ENCODE assay signal across 21 cellular contexts in genomic region chr6:112485140-112485539, GRCh38.
DNase-seq lines count a peak whose midpoint lies in the region; ATAC-seq, FAIRE-seq and TF ChIP-seq lines count a peak whose summit lies in the region.
"Had no signal": no experiment of that assay in that cellular context is flagged by ENCODE, and none has a peak within 500 bp of the region (broad histone marks: within the 10 kb centered on the region; RNA-seq: fewer than 3 reads in every experiment).

No MANE protein-coding gene starts in this region.

- no peak for ATAC-seq in SK-N-SH treated with all-trans-retinoic acid at 6 μM for 48 hours
- ATAC-seq in CD8-positive, alpha-beta T cell, result no peak

- no peaks in the 10 kb centered on the region for H3K9me2 ChIP-seq in SK-N-SH

- H3K9me3 Mint-ChIP-seq in neural progenitor cell, result peaks cover 16% of the 10 kb centered on the region
- peaks cover under 1% of the 10 kb centered on the region for H3K9me3 Mint-ChIP-seq in CD8-positive, alpha-beta T cell
- H3K9me3 Mint-ChIP-seq in activated CD4-positive, alpha-beta T cell treated with anti-CD3 and anti-CD28 coated beads, Interleukin-2, amount 10 ng/mL, durations not matched to agents 7 days and 5 days, result no peaks in the 10 kb centered on the region

- POLR2A ChIA-PET in SK-N-SH (lab: Yijun Ruan, JAX), result no interaction called here
- POLR2A ChIA-PET in CD8-positive, alpha-beta T cell (lab: Charles Lee), result no interaction called here
- POLR2A ChIA-PET in activated CD4-positive, alpha-beta T cell treated with anti-CD3 and anti-CD28 coated beads, Interleukin-2, amount 10 ng/mL, durations not matched to agents 7 days and 5 days (lab: Charles Lee), result no interaction called here

- H3K36me3 Mint-ChIP-seq in neural progenitor cell, result peaks cover 2% of the 10 kb centered on the region
- no peaks in the 10 kb centered on the region for H3K36me3 Mint-ChIP-seq in CD8-positive, alpha-beta T cell
- no peaks in the 10 kb centered on the region for H3K36me3 Mint-ChIP-seq in activated CD4-positive, alpha-beta T cell treated with anti-CD3 and anti-CD28 coated beads, Interleukin-2, amount 10 ng/mL, durations not matched to agents 7 days and 5 days (ENCODE audit: low read depth)

- FAIRE-seq in endometrium (lab: Jason Lieb, UNC), result peak; percentile 69
- FAIRE-seq: GM18507, HTR-8/SVneo had no signal

- H3K4me3 ChIP-seq in SK-N-SH (ENCODE audit: low read depth in 2 of 2, low read length in 1 of 2) (no peak overlapping the region), neural progenitor cell (no peak overlapping the region)
- H3K4me3 ChIP-seq in CD8-positive, alpha-beta T cell (ENCODE audit: low read depth, low read length), result no peak overlapping the region
- H3K4me3 ChIP-seq: MG63 had no signal

- H3K4me3 Mint-ChIP-seq in neural progenitor cell, result no peak overlapping the region
- no peak overlapping the region for H3K4me3 Mint-ChIP-seq in CD8-positive, alpha-beta T cell
- no peak overlapping the region for H3K4me3 Mint-ChIP-seq in activated CD4-positive, alpha-beta T cell treated with anti-CD3 and anti-CD28 coated beads, Interleukin-2, amount 10 ng/mL, durations not matched to agents 7 days and 5 days

- CTCF ChIA-PET in SK-N-SH (lab: Yijun Ruan, JAX), result interaction anchor here (0.7 to 1.0 kb wide), 2 partner anchors 42 to 148 kb away, joined by 3 to 5 read pairs; no protein-coding TSS in a partner anchor
- CTCF ChIA-PET in CD8-positive, alpha-beta T cell (lab: Charles Lee), result no interaction called here
- CTCF ChIA-PET in activated CD4-positive, alpha-beta T cell treated with anti-CD3 and anti-CD28 coated beads, Interleukin-2, amount 10 ng/mL, durations not matched to agents 7 days and 5 days (lab: Charles Lee), result no interaction called here

- no peak overlapping the region for H3K9ac ChIP-seq in SK-N-SH
- no peak overlapping the region for H3K9ac ChIP-seq in neural progenitor cell

- no peak for TF ChIP-seq CTCF in SK-N-SH (IDR thresholded peaks at IDR 0.05)
- TF ChIP-seq CTCF in neural progenitor cell (IDR thresholded peaks at IDR 0.05), result no peak
- no peak for TF ChIP-seq CTCF in CD8-positive, alpha-beta T cell (IDR thresholded peaks at IDR 0.05)

- H3K27me3 ChIP-seq in SK-N-SH (ENCODE audit: insufficient read depth) (no peaks in the 10 kb centered on the region), neural progenitor cell (no peaks in the 10 kb centered on the region)
- no peaks in the 10 kb centered on the region for H3K27me3 ChIP-seq in CD8-positive, alpha-beta T cell (ENCODE audit: insufficient read depth, low read length)
- H3K27me3 ChIP-seq: MG63 had no signal

- DNase-seq in SK-N-SH (no peak), neural progenitor cell (ENCODE audit: low spot score) (no peak), SIG-M5 treated with dmso at 0.1 percent for 504 hours (lab: John Stamatoyannopoulos, UW; ENCODE audit: unreplicated experiment) (no peak)
- no peak for DNase-seq in activated CD4-positive, alpha-beta T cell treated with anti-CD3 and anti-CD28 coated beads, Interleukin-2, amount 50 U/mL, for 4 hours
- no peak for DNase-seq in CD8-positive, alpha-beta T cell
- DNase-seq in activated CD4-positive, alpha-beta T cell treated with anti-CD3 and anti-CD28 coated beads, Interleukin-2, amount 10 ng/mL, durations not matched to agents 7 days and 5 days, result no peak
- DNase-seq: DMS153, H7, KG1, MG63, NCI-H2029, NCI-H446 treated with DMSO at 0.1 percent for 48 hours, NCI-H526, NCI-H82, SHP77 had no signal

- H3K27ac Mint-ChIP-seq in neural progenitor cell, result no peak overlapping the region
- H3K27ac Mint-ChIP-seq in CD8-positive, alpha-beta T cell, result no peak overlapping the region
- no peak overlapping the region for H3K27ac Mint-ChIP-seq in activated CD4-positive, alpha-beta T cell treated with anti-CD3 and anti-CD28 coated beads, Interleukin-2, amount 10 ng/mL, durations not matched to agents 7 days and 5 days

- intact Hi-C loops in CD8-positive, alpha-beta T cell (cut with DNase I, micrococcal nuclease), result no loop called here

- no peak overlapping the region for H3K4me2 ChIP-seq in SK-N-SH
- H3K4me2 ChIP-seq in neural progenitor cell, result no peak overlapping the region

- no peaks in the 10 kb centered on the region for H3K27me3 Mint-ChIP-seq in neural progenitor cell (ENCODE audit: insufficient read depth, low read depth)
- no peaks in the 10 kb centered on the region for H3K27me3 Mint-ChIP-seq in CD8-positive, alpha-beta T cell (ENCODE audit: low read depth)
- no peaks in the 10 kb centered on the region for H3K27me3 Mint-ChIP-seq in activated CD4-positive, alpha-beta T cell treated with anti-CD3 and anti-CD28 coated beads, Interleukin-2, amount 10 ng/mL, durations not matched to agents 7 days and 5 days

- no peaks in the 10 kb centered on the region for H4K20me1 ChIP-seq in SK-N-SH (ENCODE audit: insufficient read depth)
- no peaks in the 10 kb centered on the region for H4K20me1 ChIP-seq in neural progenitor cell (ENCODE audit: low read depth)

- H3K4me1 ChIP-seq in SK-N-SH (ENCODE audit: control insufficient read depth in 1 of 2, insufficient read depth in 2 of 2, low read depth in 1 of 2, low read length in 1 of 2), result no peaks in the 10 kb centered on the region; a peak in 1 of 4 replicates
- peaks cover 3% of the 10 kb centered on the region for H3K4me1 ChIP-seq in neural progenitor cell
- no peaks in the 10 kb centered on the region for H3K4me1 ChIP-seq in CD8-positive, alpha-beta T cell (ENCODE audit: insufficient read depth, low read length)

- TF ChIP-seq EP300 in SK-N-SH (IDR thresholded peaks at IDR 0.05; ENCODE audit: borderline replicate concordance in 1 of 2, low read depth in 1 of 2, low read length in 1 of 2), result no peak

- H2AFZ ChIP-seq in SK-N-SH (ENCODE audit: low read depth) (peak overlapping the region; percentile 42; the same call in 1 of the 2 replicates), neural progenitor cell (replicated peaks) (peak overlapping the region; percentile 61)

- H3F3A ChIP-seq in SK-N-SH (replicated peaks; ENCODE audit: insufficient read depth) (no peaks in the 10 kb centered on the region), neural progenitor cell (ENCODE audit: low read depth) (no peaks in the 10 kb centered on the region)

- peaks cover 13% of the 10 kb centered on the region for H3K4me1 Mint-ChIP-seq in neural progenitor cell
- no peaks in the 10 kb centered on the region for H3K4me1 Mint-ChIP-seq in CD8-positive, alpha-beta T cell (ENCODE audit: low read depth)
- no peaks in the 10 kb centered on the region for H3K4me1 Mint-ChIP-seq in activated CD4-positive, alpha-beta T cell treated with anti-CD3 and anti-CD28 coated beads, Interleukin-2, amount 10 ng/mL, durations not matched to agents 7 days and 5 days

- H3K9me3 ChIP-seq in SK-N-SH, result no peaks in the 10 kb centered on the region
- H3K9me3 ChIP-seq in neural progenitor cell (ENCODE audit: low read depth), result no peaks in the 10 kb centered on the region
- no peaks in the 10 kb centered on the region for H3K9me3 ChIP-seq in CD8-positive, alpha-beta T cell (ENCODE audit: low read length)
- H3K9me3 ChIP-seq: MG63 had no signal

- H3K79me2 ChIP-seq in SK-N-SH (ENCODE audit: insufficient read depth) (no peaks in the 10 kb centered on the region), neural progenitor cell (ENCODE audit: low read depth) (no peaks in the 10 kb centered on the region)

- peak overlapping the region in 1 of 2 experiments; percentile 8; a peak in 1 of 4 replicates for H3K27ac ChIP-seq in SK-N-SH (ENCODE audit: low read depth in 2 of 2, low read length in 1 of 2)
- no peak overlapping the region for H3K27ac ChIP-seq in neural progenitor cell
- H3K27ac ChIP-seq in CD8-positive, alpha-beta T cell (ENCODE audit: low read depth, low read length), result no peak overlapping the region
- H3K27ac ChIP-seq: 22Rv1, RWPE1 had no signal

- H3K36me3 ChIP-seq in SK-N-SH (replicated peaks in 1 of 2; ENCODE audit: control insufficient read depth in 1 of 2, insufficient read depth in 2 of 2, low read length in 1 of 2) (no peaks in the 10 kb centered on the region), neural progenitor cell (no peaks in the 10 kb centered on the region)
- H3K36me3 ChIP-seq in CD8-positive, alpha-beta T cell (ENCODE audit: insufficient read depth, low read length), result no peaks in the 10 kb centered on the region
- H3K36me3 ChIP-seq: MG63 had no signal

- TF ChIP-seq RAD21 in SK-N-SH (IDR thresholded peaks at IDR 0.05; ENCODE audit: low read length), result no peak

TF ChIP-seq in SK-N-SH, 30 proteins besides CTCF, POLR2A, EP300 and RAD21 (continues in another document):
- TF ChIP-seq TEAD4 (IDR thresholded peaks at IDR 0.05; ENCODE audit: borderline replicate concordance, insufficient read depth) (no peak), FOSL2 (IDR thresholded peaks at IDR 0.05; ENCODE audit: borderline replicate concordance, low read depth) (no peak), ELF1 (IDR thresholded peaks at IDR 0.05) (no peak), POLR2AphosphoS5 (IDR thresholded peaks at IDR 0.05; ENCODE audit: low read depth, low read length) (no peak), TCF12 (IDR thresholded peaks at IDR 0.05) (no peak)
- TF ChIP-seq, protein P1, sequence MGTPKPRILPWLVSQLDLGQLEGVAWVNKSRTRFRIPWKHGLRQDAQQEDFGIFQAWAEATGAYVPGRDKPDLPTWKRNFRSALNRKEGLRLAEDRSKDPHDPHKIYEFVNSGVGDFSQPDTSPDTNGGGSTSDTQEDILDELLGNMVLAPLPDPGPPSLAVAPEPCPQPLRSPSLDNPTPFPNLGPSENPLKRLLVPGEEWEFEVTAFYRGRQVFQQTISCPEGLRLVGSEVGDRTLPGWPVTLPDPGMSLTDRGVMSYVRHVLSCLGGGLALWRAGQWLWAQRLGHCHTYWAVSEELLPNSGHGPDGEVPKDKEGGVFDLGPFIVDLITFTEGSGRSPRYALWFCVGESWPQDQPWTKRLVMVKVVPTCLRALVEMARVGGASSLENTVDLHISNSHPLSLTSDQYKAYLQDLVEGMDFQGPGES (IDR thresholded peaks at IDR 0.05; ENCODE audit: low read depth, low read length), result no peak

TF ChIP-seq in SK-N-SH treated with all-trans-retinoic acid at 6 μM for 48 hours, 23 proteins besides CTCF, POLR2A, EP300 and RAD21:
- TF ChIP-seq ZNF565 (CRISPR knock-in tag; conservative IDR thresholded peaks at IDR 0.05; ENCODE audit: low read depth), result no peak
